1 cellular context compared by ENCODE assay signal in genomic region chr1:37267111-37267835, GRCh38.
TF ChIP-seq lines count a peak whose summit lies in the region.

No MANE protein-coding gene starts in this region.

TF ChIP-seq in WTC11, 78 proteins besides CTCF, POLR2A, EP300 and RAD21 (continued from another document):
- TF ChIP-seq ARID4B (CRISPR knock-in tag; IDR thresholded peaks at IDR 0.05; ENCODE audit: borderline replicate concordance): no peak
- TF ChIP-seq EMX1 (CRISPR knock-in tag; IDR thresholded peaks at IDR 0.05): no peak
- no peak for TF ChIP-seq ZNF396 (CRISPR knock-in tag; IDR thresholded peaks at IDR 0.05; ENCODE audit: borderline replicate concordance)
- TF ChIP-seq ZNF219 (CRISPR knock-in tag; IDR thresholded peaks at IDR 0.05; ENCODE audit: borderline replicate concordance): no peak
- no peak for TF ChIP-seq NFYB (CRISPR knock-in tag; conservative IDR thresholded peaks at IDR 0.05; ENCODE audit: low read depth)
- TF ChIP-seq NFATC4 (CRISPR knock-in tag; IDR thresholded peaks at IDR 0.05): no peak
